ENCODE assay signal across 1 cellular context in genomic region chr2:44776924-44777480, GRCh38.
TF ChIP-seq lines count a peak whose summit lies in the region.

No MANE protein-coding gene starts in this region.

TF ChIP-seq in GM23338, 12 proteins besides CTCF, POLR2A, EP300 and RAD21 (continued from another document):
- no peak for TF ChIP-seq NANOG (IDR thresholded peaks at IDR 0.05; ENCODE audit: borderline replicate concordance)
- TF ChIP-seq EZH2phosphoT487 (IDR thresholded peaks at IDR 0.05; ENCODE audit: unreplicated experiment) = no peak
- no peak for TF ChIP-seq ZNF462 (CRISPR knock-in tag; IDR thresholded peaks at IDR 0.05)
- TF ChIP-seq REST (IDR thresholded peaks at IDR 0.05; ENCODE audit: unreplicated experiment) = no peak
- TF ChIP-seq STAT1 (IDR thresholded peaks at IDR 0.05; ENCODE audit: unreplicated experiment) = no peak
- no peak for TF ChIP-seq ETS1 (IDR thresholded peaks at IDR 0.05)
- no peak for TF ChIP-seq CREB1 (CRISPR knock-in tag; IDR thresholded peaks at IDR 0.05; ENCODE audit: low read depth)
- no peak for TF ChIP-seq JUNB (IDR thresholded peaks at IDR 0.05; ENCODE audit: unreplicated experiment)
